8 cellular contexts compared by ENCODE assay signal in the genomic region with DNA sequence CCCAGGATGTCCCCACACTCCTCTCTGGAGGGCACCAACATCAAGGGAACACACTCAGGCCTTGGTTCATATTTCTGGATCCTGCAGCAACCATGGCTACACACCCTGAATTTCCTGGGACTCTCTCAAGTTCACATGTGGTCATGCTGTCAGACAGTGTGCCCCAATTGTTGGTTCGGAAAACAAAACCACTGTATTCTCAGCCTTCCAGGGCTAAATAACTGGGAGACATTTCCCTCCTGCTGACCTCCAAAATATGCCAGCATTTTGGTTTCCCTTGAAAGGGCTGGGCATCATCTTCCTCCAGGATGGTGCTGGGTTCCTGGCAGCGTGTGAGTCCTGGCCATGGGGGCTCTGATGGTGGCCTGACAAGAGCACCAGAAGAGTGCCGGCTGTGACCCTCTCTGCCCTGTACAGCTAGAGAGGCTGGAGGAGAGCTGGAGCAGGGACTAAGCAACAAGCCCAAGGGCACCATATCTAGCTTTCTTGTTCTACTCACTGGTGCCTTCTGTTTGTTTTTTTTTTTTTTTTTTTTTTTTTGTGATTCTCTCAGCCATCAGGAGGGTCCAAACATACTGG. TPM values are rescaled to one million over a fixed set of nuclear protein-coding genes. Genes with fewer than 3 reads are reported as not detected.
DNase-seq lines count a peak whose midpoint lies in the region; ATAC-seq and TF ChIP-seq lines count a peak whose summit lies in the region.

No MANE protein-coding gene starts in this region.

- H3K27me3 Mint-ChIP-seq in dendritic cell treated with granulocyte-macrophage colony-stimulating factor and Interleukin-4, amounts not matched to agents 40 ng/mL and 50 ng/mL, for 4 days = no peaks in the 10 kb centered on the region

- H3K27ac ChIP-seq in DND-41 (ENCODE audit: low read length) (peak overlapping the region; percentile 99), Karpas-422 (ENCODE audit: low read length) (peak overlapping the region; percentile 94), rectal smooth muscle tissue (ENCODE audit: low read depth, low read length) (peak overlapping the region; percentile 75)

- H3K4me3 ChIP-seq in DND-41 (ENCODE audit: low read depth in 1 of 2, low read length in 2 of 2) (peak overlapping the region in 1 of 2 experiments; percentile 53; a peak in 2 of 4 replicates), Karpas-422 (ENCODE audit: low read length) (peak overlapping the region; percentile 70), rectal smooth muscle tissue (ENCODE audit: low read length) (peak overlapping the region; percentile 19)

- H3K27me3 ChIP-seq in DND-41 (ENCODE audit: insufficient read depth, low read length, poor library complexity) (no peaks in the 10 kb centered on the region), Karpas-422 (ENCODE audit: low read length) (no peaks in the 10 kb centered on the region), rectal smooth muscle tissue (ENCODE audit: control insufficient read depth, insufficient read depth, low read length) (no peaks in the 10 kb centered on the region)

- H3K4me1 ChIP-seq in DND-41 (ENCODE audit: insufficient read depth, low read length) = peaks cover 64% of the 10 kb centered on the region
- H3K4me1 ChIP-seq in Karpas-422 (ENCODE audit: low read length) = peaks cover 83% of the 10 kb centered on the region
- H3K4me1 ChIP-seq in rectal smooth muscle tissue (ENCODE audit: control insufficient read depth, insufficient read depth, low read length) = peaks cover 23% of the 10 kb centered on the region

- no peaks in the 10 kb centered on the region for H4K20me1 ChIP-seq in DND-41 (ENCODE audit: insufficient read depth, low read length)
- no peaks in the 10 kb centered on the region for H4K20me1 ChIP-seq in Karpas-422 (ENCODE audit: insufficient read depth, low read depth, low read length)

- H3K9me3 Mint-ChIP-seq in dendritic cell treated with granulocyte-macrophage colony-stimulating factor and Interleukin-4, amounts not matched to agents 40 ng/mL and 50 ng/mL, for 4 days = no peaks in the 10 kb centered on the region

- H3K9me2 ChIP-seq in Karpas-422 (replicated peaks; ENCODE audit: insufficient read depth, low read length) = no peaks in the 10 kb centered on the region

- peak; percentile 20 for DNase-seq in DND-41
- peak; percentile 59 for DNase-seq in Karpas-422
- DNase-seq in SKM-1 (lab: John Stamatoyannopoulos, UW; ENCODE audit: unreplicated experiment) = no peak
- no peak for DNase-seq in middle frontal gyrus (ENCODE audit: extremely low spot score, low spot score)
- no peak for DNase-seq in AG08396 (ENCODE audit: low spot score)
- DNase-seq in stimulated activated CD4-positive, alpha-beta T cell treated with anti-CD3 and anti-CD28 coated beads, Interleukin-1b, Interleukin-23, amount 100 ng/mL, for 48 hours = no peak

- H3K4me2 ChIP-seq in DND-41 (ENCODE audit: insufficient read depth, low read length) (peak overlapping the region; percentile 71), Karpas-422 (ENCODE audit: low read depth, low read length, poor library complexity, severe bottlenecking) (peak overlapping the region; percentile 89)

- peaks cover 58% of the 10 kb centered on the region for H3K4me1 Mint-ChIP-seq in dendritic cell treated with granulocyte-macrophage colony-stimulating factor and Interleukin-4, amounts not matched to agents 40 ng/mL and 50 ng/mL, for 4 days (ENCODE audit: low read depth)

- 0 out of 3 replicates have a peak, but pooled peaks have one; percentile 6 for ATAC-seq in DND-41 (ENCODE audit: insufficient read depth, low read depth)

- peak overlapping the region; percentile 65 for H3K9ac ChIP-seq in DND-41 (ENCODE audit: low read depth, low read length)
- H3K9ac ChIP-seq in Karpas-422 (ENCODE audit: low read length) = peak overlapping the region; percentile 81
- no peak overlapping the region for H3K9ac ChIP-seq in rectal smooth muscle tissue (ENCODE audit: low read length)

- H3K4me3 Mint-ChIP-seq in dendritic cell treated with granulocyte-macrophage colony-stimulating factor and Interleukin-4, amounts not matched to agents 40 ng/mL and 50 ng/mL, for 4 days = peak overlapping the region; percentile 82

- intact Hi-C loops in dendritic cell treated with granulocyte-macrophage colony-stimulating factor and Interleukin-4, amounts not matched to agents 40 ng/mL and 50 ng/mL, for 4 days (cut with micrococcal nuclease) = no loop called here

- H3K36me3 Mint-ChIP-seq in dendritic cell treated with granulocyte-macrophage colony-stimulating factor and Interleukin-4, amounts not matched to agents 40 ng/mL and 50 ng/mL, for 4 days (ENCODE audit: low read depth) = peaks cover 45% of the 10 kb centered on the region

- H2AFZ ChIP-seq in DND-41 (ENCODE audit: low read depth, low read length) (peak overlapping the region; percentile 45), Karpas-422 (ENCODE audit: low read length) (peak overlapping the region; percentile 4; the same call in 1 of the 2 replicates)

- H3K36me3 ChIP-seq in DND-41 (ENCODE audit: insufficient read depth, low read length) (peaks cover 18% of the 10 kb centered on the region), Karpas-422 (ENCODE audit: insufficient read depth, low read length) (peaks cover 20% of the 10 kb centered on the region), rectal smooth muscle tissue (ENCODE audit: control insufficient read depth, insufficient read depth, low read length) (no peaks in the 10 kb centered on the region)

- H3K27ac Mint-ChIP-seq in dendritic cell treated with granulocyte-macrophage colony-stimulating factor and Interleukin-4, amounts not matched to agents 40 ng/mL and 50 ng/mL, for 4 days = peak overlapping the region; percentile 92

- no peaks in the 10 kb centered on the region for H3K9me3 ChIP-seq in DND-41 (ENCODE audit: insufficient read depth, low read length, severe bottlenecking)
- H3K9me3 ChIP-seq in Karpas-422 (ENCODE audit: low read length) = no peaks in the 10 kb centered on the region

- H3K79me2 ChIP-seq in DND-41 (ENCODE audit: insufficient read depth, low read length) (peaks cover 81% of the 10 kb centered on the region), Karpas-422 (ENCODE audit: low read length) (peaks cover 60% of the 10 kb centered on the region)

- TF ChIP-seq CTCF in DND-41 (IDR thresholded peaks at IDR 0.05; ENCODE audit: borderline replicate concordance, extremely low read depth, low read length, poor library complexity, severe bottlenecking) = no peak

RNA-seq across cellular contexts. Expression of a gene that starts 37.5 kb away (rescaled TPM):
- 46.8 and 62.6 TPM in 2 replicates for total RNA-seq in Karpas-422 (2014; rRNA removed; shearing (Covaris generic); ENCODE audit: low replicate concordance)

Comparison
In these comparisons a context has a peak if more than half of its experiments do, and no peak if none do; other contexts are left out.
1. DNase-seq: peak in DND-41 (single experiment) and Karpas-422 (single experiment); none in SKM-1 (single experiment), middle frontal gyrus (single experiment), AG08396 (single experiment) and stimulated activated CD4-positive, alpha-beta T cell treated with anti-CD3 and anti-CD28 coated beads, Interleukin-1b, Interleukin-23, amount 100 ng/mL, for 48 hours (single experiment).
2. Peak in every context shown above with its lines, with median percentiles within 50 percentile points of each other: H3K27ac ChIP-seq.